In genomic region chr12:26226629-26227375, GRCh38 we compare ENCODE assay signal across 1 cellular context.
TF ChIP-seq lines count a peak whose summit lies in the region.

No MANE protein-coding gene starts in this region.

TF ChIP-seq in HEK293, 187 proteins besides CTCF, POLR2A, EP300 and RAD21 (continued from another document and continues in another):
- TF ChIP-seq ZBTB48 (tag by site-specific recombination; IDR thresholded peaks at IDR 0.05) (peak; percentile 82), ZSCAN16 (tag by site-specific recombination; IDR thresholded peaks at IDR 0.05) (no peak), ZNF692 (tag by site-specific recombination; IDR thresholded peaks at IDR 0.05) (peak; percentile 47; the same call in 1 of the 2 replicates), ZNF544 (tag by site-specific recombination; IDR thresholded peaks at IDR 0.05) (no peak), SP7 (tag by site-specific recombination; IDR thresholded peaks at IDR 0.05) (peak; percentile 82), ZNF558 (tag by site-specific recombination; IDR thresholded peaks at IDR 0.05) (no peak), PRDM2 (tag by site-specific recombination; IDR thresholded peaks at IDR 0.05; ENCODE audit: borderline replicate concordance) (no peak), TRIM28 (IDR thresholded peaks at IDR 0.05; ENCODE audit: borderline replicate concordance, low read length) (peak; percentile 60; the same call in 1 of the 2 replicates), ZNF548 (tag by site-specific recombination; IDR thresholded peaks at IDR 0.05) (no peak), SCRT2 (tag by site-specific recombination; IDR thresholded peaks at IDR 0.05) (peak; percentile 56), ZNF510 (tag by site-specific recombination; IDR thresholded peaks at IDR 0.05; ENCODE audit: insufficient replicate concordance) (no peak), ZSCAN30 (tag by site-specific recombination; IDR thresholded peaks at IDR 0.05) (peak; percentile 78), ZNF776 (tag by site-specific recombination; IDR thresholded peaks at IDR 0.05; ENCODE audit: borderline replicate concordance) (no peak), IKZF3 (tag by site-specific recombination; IDR thresholded peaks at IDR 0.05) (peak; percentile 47; the same call in 1 of the 2 replicates), GLIS2 (tag by site-specific recombination; IDR thresholded peaks at IDR 0.05) (peak; percentile 74), HIC1 (tag by site-specific recombination; IDR thresholded peaks at IDR 0.05) (no peak), ZNF600 (tag by site-specific recombination; IDR thresholded peaks at IDR 0.05) (peak; percentile 78), ZNF518A (tag by site-specific recombination; conservative IDR thresholded peaks at IDR 0.05; ENCODE audit: low read depth) (0 out of 2 replicates have a peak, but pooled peaks have one; percentile 25), ZNF654 (tag by site-specific recombination; IDR thresholded peaks at IDR 0.05; ENCODE audit: low read depth) (no peak), ZNF341 (tag by site-specific recombination; IDR thresholded peaks at IDR 0.05; ENCODE audit: low read depth) (peak; percentile 71), ZNF175 (tag by site-specific recombination; IDR thresholded peaks at IDR 0.05) (no peak), ZNF660 (tag by site-specific recombination; IDR thresholded peaks at IDR 0.05) (peak; percentile 63; the same call in 1 of the 2 replicates), ZIC2 (tag by site-specific recombination; IDR thresholded peaks at IDR 0.05) (peak; percentile 99), ZNF148 (tag by site-specific recombination; IDR thresholded peaks at IDR 0.05; ENCODE audit: borderline replicate concordance) (no peak), ZNF350 (tag by site-specific recombination; IDR thresholded peaks at IDR 0.05) (no peak), KLF10 (tag by site-specific recombination; IDR thresholded peaks at IDR 0.05) (peak; percentile 34; the same call in 1 of the 2 replicates), ZNF2 (tag by site-specific recombination; IDR thresholded peaks at IDR 0.05) (peak; percentile 43; the same call in 1 of the 2 replicates), ZNF239 (tag by site-specific recombination; IDR thresholded peaks at IDR 0.05) (no peak), ZSCAN5A (tag by site-specific recombination; IDR thresholded peaks at IDR 0.05) (no peak), ZNF146 (tag by site-specific recombination; IDR thresholded peaks at IDR 0.05) (no peak), ZFP41 (tag by site-specific recombination; IDR thresholded peaks at IDR 0.05; ENCODE audit: borderline replicate concordance) (no peak), ZBTB20 (tag by site-specific recombination; IDR thresholded peaks at IDR 0.05) (peak; percentile 94), ZNF366 (tag by site-specific recombination; conservative IDR thresholded peaks at IDR 0.05) (no peak; the same call in 1 of the 2 replicates), ZNF623 (tag by site-specific recombination; IDR thresholded peaks at IDR 0.05) (no peak), ZNF10 (tag by site-specific recombination; IDR thresholded peaks at IDR 0.05) (no peak), ZNF561 (tag by site-specific recombination; IDR thresholded peaks at IDR 0.05; ENCODE audit: borderline replicate concordance) (peak; percentile 98), OSR2 (tag by site-specific recombination; IDR thresholded peaks at IDR 0.05) (peak; percentile 41; the same call in 1 of the 2 replicates), ZNF571 (tag by site-specific recombination; IDR thresholded peaks at IDR 0.05) (no peak), ZNF747 (tag by site-specific recombination; IDR thresholded peaks at IDR 0.05) (no peak), KLF1 (tag by site-specific recombination; IDR thresholded peaks at IDR 0.05) (peak; percentile 66), ZNF449 (tag by site-specific recombination; IDR thresholded peaks at IDR 0.05) (peak; percentile 65; the same call in 1 of the 2 replicates)
